In genomic region chr11:12066056-12066798, GRCh38 we compare ENCODE assay signal across 1 cellular context.
TF ChIP-seq lines count a peak whose summit lies in the region.

No MANE protein-coding gene starts in this region.

TF ChIP-seq in IMR-90, 13 proteins besides CTCF, POLR2A, EP300 and RAD21 (continued from another document):
- TF ChIP-seq MAZ (IDR thresholded peaks at IDR 0.05; ENCODE audit: borderline replicate concordance, low read depth, low read length) (no peak), ELK1 (IDR thresholded peaks at IDR 0.05; ENCODE audit: borderline replicate concordance, low read depth, low read length) (no peak)
